ENCODE assay signal across 17 cellular contexts in genomic region chr4:143253156-143253555, GRCh38.
"Had no signal": no experiment of that assay in that cellular context is flagged by ENCODE, and none has a peak within 500 bp of the region (broad histone marks: within the 10 kb centered on the region; RNA-seq: fewer than 3 reads in every experiment).

No MANE protein-coding gene starts in this region.

- DNase-seq: activated CD4-positive, alpha-beta T cell treated with anti-CD3 and anti-CD28 coated beads, Interleukin-2, amount 50 U/mL, for 48 hours; activated effector memory CD4-positive, alpha-beta T cell treated with anti-CD3 and anti-CD28 coated beads, Interleukin-2, amount 50 U/mL, for 16 hours; activated T-cell treated with anti-CD3 and anti-CD28 coated beads, Interleukin-2, amount 50 U/mL, for 48 hours; central memory CD4-positive, alpha-beta T cell; cortex of kidney; effector CD4-positive, alpha-beta T cell; gastrocnemius medialis; heart right ventricle; left ventricle myocardium superior; mesenchymal stem cell; naive thymus-derived CD8-positive, alpha-beta T cell; stimulated activated CD4-positive, alpha-beta T cell treated with anti-CD3 and anti-CD28 coated beads, Interleukin-12 subunit alpha, Interleukin-12 subunit beta, amount 100 ng/mL, for 4 hours; stimulated activated CD4-positive, alpha-beta T cell treated with anti-CD3 and anti-CD28 coated beads, Interleukin-2, amount 100 ng/mL, for 24 hours; SW 1271 had no signal

- H3K79me2 ChIP-seq: parathyroid adenoma had no signal

- H3K4me1 ChIP-seq: gastrocnemius medialis, parathyroid adenoma had no signal

- H3K9me3 ChIP-seq: gastrocnemius medialis, heart right ventricle had no signal

- H3K36me3 ChIP-seq: gastrocnemius medialis, heart right ventricle had no signal

- H3K4me3 ChIP-seq: gastrocnemius medialis, heart right ventricle had no signal

- H3K27ac ChIP-seq: gastrocnemius medialis, heart right ventricle, parathyroid adenoma, VCaP had no signal

- H2AFZ ChIP-seq: parathyroid adenoma had no signal

- H3K27me3 ChIP-seq: gastrocnemius medialis, heart right ventricle had no signal

- ATAC-seq: activated naive CD4-positive, alpha-beta T cell treated with anti-CD3 and anti-CD28 coated beads, Interleukin-2, amount 50 U/mL, for 72 hours; gastrocnemius medialis; heart right ventricle; left ventricle myocardium superior; naive thymus-derived CD8-positive, alpha-beta T cell had no signal
